Comparison of ENCODE assay signal across 30 cellular contexts in the genomic region with DNA sequence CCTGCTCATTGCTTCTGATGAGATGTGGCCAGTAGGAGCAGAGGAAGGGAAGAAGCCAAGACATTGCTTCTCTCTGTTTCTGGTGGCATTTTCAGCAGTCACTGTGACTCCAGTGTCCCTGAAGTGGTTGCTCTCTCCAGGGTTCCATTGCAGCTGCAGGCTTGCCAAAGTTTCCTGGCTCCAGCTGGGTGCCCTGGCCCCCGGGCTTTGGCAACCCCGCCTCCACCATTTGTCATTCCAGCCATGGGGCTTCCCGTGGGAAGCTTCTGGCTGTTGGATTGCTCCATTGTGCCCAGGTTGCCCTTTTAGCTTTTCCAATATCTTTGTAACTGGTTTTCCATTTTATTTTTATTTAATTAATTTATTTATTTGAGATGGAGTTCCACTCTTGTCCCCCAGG. TPM values are rescaled to one million over a fixed set of nuclear protein-coding genes. Genes with fewer than 3 reads are reported as not detected.
"Had no signal": no experiment of that assay in that cellular context is flagged by ENCODE, and none has a peak within 500 bp of the region (broad histone marks: within the 10 kb centered on the region; RNA-seq: fewer than 3 reads in every experiment).

No MANE protein-coding gene starts in this region.

- H3K9me3 Mint-ChIP-seq: activated CD8-positive, alpha-beta T cell treated with anti-CD3 and anti-CD28 coated beads for 36 hours; activated naive CD4-positive, alpha-beta T cell treated with anti-CD3 and anti-CD28 coated beads, Interleukin-2, amount 50 U/mL, for 72 hours; activated naive CD8-positive, alpha-beta T cell treated with anti-CD3 and anti-CD28 coated beads, Interleukin-2, amount 50 U/mL, for 24 hours; central memory CD8-positive, alpha-beta T cell had no signal

- H3K27me3 ChIP-seq: ascending aorta, body of pancreas had no signal

- H3K9me3 ChIP-seq: ascending aorta, body of pancreas, SK-N-SH had no signal

- H3K4me1 ChIP-seq: body of pancreas had no signal

- H3K36me3 ChIP-seq: ascending aorta had no signal

- H3K4me2 ChIP-seq: SK-N-SH had no signal

- H3K4me3 ChIP-seq: ascending aorta, body of pancreas had no signal

- H3K27ac ChIP-seq: ascending aorta, body of pancreas, VCaP had no signal

- H3K4me1 Mint-ChIP-seq: central memory CD8-positive, alpha-beta T cell had no signal

- H3K4me3 Mint-ChIP-seq: activated CD8-positive, alpha-beta T cell treated with anti-CD3 and anti-CD28 coated beads for 36 hours; activated naive CD8-positive, alpha-beta T cell treated with anti-CD3 and anti-CD28 coated beads, Interleukin-2, amount 50 U/mL, for 24 hours; central memory CD8-positive, alpha-beta T cell had no signal

- H3K36me3 Mint-ChIP-seq: activated naive CD4-positive, alpha-beta T cell treated with anti-CD3 and anti-CD28 coated beads, Interleukin-2, amount 50 U/mL, for 72 hours had no signal

- FAIRE-seq: RCC 7860 had no signal

- H3K9me2 ChIP-seq: SK-N-SH had no signal

- H3K9ac ChIP-seq: SK-N-SH had no signal

- ATAC-seq: activated CD8-positive, alpha-beta T cell treated with anti-CD3 and anti-CD28 coated beads for 36 hours; activated naive CD4-positive, alpha-beta T cell treated with anti-CD3 and anti-CD28 coated beads, Interleukin-2, amount 50 U/mL, for 72 hours; activated naive CD8-positive, alpha-beta T cell treated with anti-CD3 and anti-CD28 coated beads, Interleukin-2, amount 50 U/mL, for 24 hours; body of pancreas; PC-3 had no signal

- H3K27ac Mint-ChIP-seq: activated CD8-positive, alpha-beta T cell treated with anti-CD3 and anti-CD28 coated beads for 36 hours; activated naive CD4-positive, alpha-beta T cell treated with anti-CD3 and anti-CD28 coated beads, Interleukin-2, amount 50 U/mL, for 72 hours; activated naive CD8-positive, alpha-beta T cell treated with anti-CD3 and anti-CD28 coated beads, Interleukin-2, amount 50 U/mL, for 24 hours had no signal

- DNase-seq: activated CD4-positive, alpha-beta T cell treated with anti-CD3 and anti-CD28 coated beads, Interleukin-2, amount 50 U/mL, for 1 hour; activated CD4-positive, CD25-positive, alpha-beta regulatory T cell; activated CD8-positive, alpha-beta memory T cell treated with anti-CD3 and anti-CD28 coated beads, Interleukin-2, amount 50 U/mL, for 4 hours; activated CD8-positive, alpha-beta T cell treated with anti-CD3 and anti-CD28 coated beads for 36 hours; activated naive CD4-positive, alpha-beta T cell treated with Interleukin-2 at 50 U/mL for 16 hours; activated naive CD8-positive, alpha-beta T cell treated with anti-CD3 and anti-CD28 coated beads, Interleukin-2, amount 50 U/mL, for 24 hours; amniotic stem cell; body of pancreas; KG1; MV-4-11; NCI-H1092 treated with DMSO at 0.1 percent for 48 hours; NCI-H1417 treated with DMSO at 0.1 percent for 48 hours; NCI-H1694; NCI-H2029; NCI-H2107; NCI-H2171 treated with DMSO at 0.1 percent for 48 hours; NCI-H226; NCI-H510A treated with DMSO at 0.1 percent for 48 hours; NCI-H69; PC-3; SK-N-SH; T-helper 1 cell had no signal

RNA-seq across cellular contexts. Expression of a gene that starts 12.7 kb away (rescaled TPM):
- total RNA-seq: activated CD8-positive, alpha-beta T cell treated with anti-CD3 and anti-CD28 coated beads for 36 hours; activated naive CD4-positive, alpha-beta T cell treated with anti-CD3 and anti-CD28 coated beads, Interleukin-2, amount 50 U/mL, for 72 hours; ascending aorta; body of pancreas; LHCN-M2; T-helper 2 cell treated with Interferon-gamma antibody and Interleukin-4, amounts not matched to agents 100 ng/mL and 5 ng/mL, for 36 hours had no signal

RNA-seq across cellular contexts. Expression of a gene that starts 37.1 kb away (rescaled TPM):
- total RNA-seq: ascending aorta, LHCN-M2, M059J, PC-3 had no signal
